Comparison of ENCODE assay signal across 2 cellular contexts in the genomic region with DNA sequence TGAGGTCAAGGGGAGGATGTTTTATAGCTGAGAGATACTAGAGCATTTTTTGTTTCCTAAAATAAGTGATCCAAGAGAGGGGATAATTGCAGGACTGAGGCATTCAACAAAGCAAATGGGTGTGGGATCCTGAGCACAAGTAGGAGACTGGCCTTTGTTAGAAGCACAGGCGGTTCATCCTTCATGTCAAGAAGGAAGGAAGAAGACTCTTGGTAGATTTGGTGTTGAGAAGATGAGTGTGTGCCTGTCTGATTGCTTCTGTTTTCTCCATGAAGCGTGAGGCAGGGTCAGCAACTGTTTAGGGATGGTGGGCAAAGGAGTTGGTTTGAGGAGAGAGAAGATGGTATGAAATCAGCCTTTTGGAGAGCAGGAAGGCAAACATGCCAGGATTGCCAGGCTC.
TF ChIP-seq lines count a peak whose summit lies in the region.

No MANE protein-coding gene starts in this region.

TF ChIP-seq in IMR-90, 13 proteins besides CTCF, POLR2A, EP300 and RAD21:
- TF ChIP-seq FOS (IDR thresholded peaks at IDR 0.05; ENCODE audit: low read depth, low read length) (no peak), SMC3 (IDR thresholded peaks at IDR 0.05; ENCODE audit: low read depth, low read length) (no peak), MAFK (IDR thresholded peaks at IDR 0.05; ENCODE audit: low read depth, low read length) (no peak), RFX5 (IDR thresholded peaks at IDR 0.05; ENCODE audit: low read depth, low read length) (no peak), BHLHE40 (IDR thresholded peaks at IDR 0.05; ENCODE audit: low read depth, low read length) (no peak), MAZ (IDR thresholded peaks at IDR 0.05; ENCODE audit: borderline replicate concordance, low read depth, low read length) (no peak), NFE2L2 (IDR thresholded peaks at IDR 0.05; ENCODE audit: low read depth, low read length) (no peak), CEBPB (IDR thresholded peaks at IDR 0.05; ENCODE audit: low read depth, low read length) (no peak), RCOR1 (IDR thresholded peaks at IDR 0.05; ENCODE audit: insufficient replicate concordance, low read length) (no peak), CHD1 (IDR thresholded peaks at IDR 0.05; ENCODE audit: low read depth, low read length) (no peak), MXI1 (IDR thresholded peaks at IDR 0.05; ENCODE audit: borderline replicate concordance, low read depth, low read length) (no peak), ELK1 (IDR thresholded peaks at IDR 0.05; ENCODE audit: borderline replicate concordance, low read depth, low read length) (no peak)
- TF ChIP-seq, protein P1, sequence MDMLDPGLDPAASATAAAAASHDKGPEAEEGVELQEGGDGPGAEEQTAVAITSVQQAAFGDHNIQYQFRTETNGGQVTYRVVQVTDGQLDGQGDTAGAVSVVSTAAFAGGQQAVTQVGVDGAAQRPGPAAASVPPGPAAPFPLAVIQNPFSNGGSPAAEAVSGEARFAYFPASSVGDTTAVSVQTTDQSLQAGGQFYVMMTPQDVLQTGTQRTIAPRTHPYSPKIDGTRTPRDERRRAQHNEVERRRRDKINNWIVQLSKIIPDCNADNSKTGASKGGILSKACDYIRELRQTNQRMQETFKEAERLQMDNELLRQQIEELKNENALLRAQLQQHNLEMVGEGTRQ (IDR thresholded peaks at IDR 0.05; ENCODE audit: low read depth, low read length) = no peak

TF ChIP-seq in GM12878, 131 proteins besides CTCF, POLR2A, EP300 and RAD21:
- TF ChIP-seq, protein P2, sequence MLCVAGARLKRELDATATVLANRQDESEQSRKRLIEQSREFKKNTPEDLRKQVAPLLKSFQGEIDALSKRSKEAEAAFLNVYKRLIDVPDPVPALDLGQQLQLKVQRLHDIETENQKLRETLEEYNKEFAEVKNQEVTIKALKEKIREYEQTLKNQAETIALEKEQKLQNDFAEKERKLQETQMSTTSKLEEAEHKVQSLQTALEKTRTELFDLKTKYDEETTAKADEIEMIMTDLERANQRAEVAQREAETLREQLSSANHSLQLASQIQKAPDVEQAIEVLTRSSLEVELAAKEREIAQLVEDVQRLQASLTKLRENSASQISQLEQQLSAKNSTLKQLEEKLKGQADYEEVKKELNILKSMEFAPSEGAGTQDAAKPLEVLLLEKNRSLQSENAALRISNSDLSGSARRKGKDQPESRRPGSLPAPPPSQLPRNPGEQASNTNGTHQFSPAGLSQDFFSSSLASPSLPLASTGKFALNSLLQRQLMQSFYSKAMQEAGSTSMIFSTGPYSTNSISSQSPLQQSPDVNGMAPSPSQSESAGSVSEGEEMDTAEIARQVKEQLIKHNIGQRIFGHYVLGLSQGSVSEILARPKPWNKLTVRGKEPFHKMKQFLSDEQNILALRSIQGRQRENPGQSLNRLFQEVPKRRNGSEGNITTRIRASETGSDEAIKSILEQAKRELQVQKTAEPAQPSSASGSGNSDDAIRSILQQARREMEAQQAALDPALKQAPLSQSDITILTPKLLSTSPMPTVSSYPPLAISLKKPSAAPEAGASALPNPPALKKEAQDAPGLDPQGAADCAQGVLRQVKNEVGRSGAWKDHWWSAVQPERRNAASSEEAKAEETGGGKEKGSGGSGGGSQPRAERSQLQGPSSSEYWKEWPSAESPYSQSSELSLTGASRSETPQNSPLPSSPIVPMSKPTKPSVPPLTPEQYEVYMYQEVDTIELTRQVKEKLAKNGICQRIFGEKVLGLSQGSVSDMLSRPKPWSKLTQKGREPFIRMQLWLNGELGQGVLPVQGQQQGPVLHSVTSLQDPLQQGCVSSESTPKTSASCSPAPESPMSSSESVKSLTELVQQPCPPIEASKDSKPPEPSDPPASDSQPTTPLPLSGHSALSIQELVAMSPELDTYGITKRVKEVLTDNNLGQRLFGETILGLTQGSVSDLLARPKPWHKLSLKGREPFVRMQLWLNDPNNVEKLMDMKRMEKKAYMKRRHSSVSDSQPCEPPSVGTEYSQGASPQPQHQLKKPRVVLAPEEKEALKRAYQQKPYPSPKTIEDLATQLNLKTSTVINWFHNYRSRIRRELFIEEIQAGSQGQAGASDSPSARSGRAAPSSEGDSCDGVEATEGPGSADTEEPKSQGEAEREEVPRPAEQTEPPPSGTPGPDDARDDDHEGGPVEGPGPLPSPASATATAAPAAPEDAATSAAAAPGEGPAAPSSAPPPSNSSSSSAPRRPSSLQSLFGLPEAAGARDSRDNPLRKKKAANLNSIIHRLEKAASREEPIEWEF (IDR thresholded peaks at IDR 0.05; ENCODE audit: insufficient replicate concordance, low read depth, low read length) = no peak
- TF ChIP-seq, protein P3, sequence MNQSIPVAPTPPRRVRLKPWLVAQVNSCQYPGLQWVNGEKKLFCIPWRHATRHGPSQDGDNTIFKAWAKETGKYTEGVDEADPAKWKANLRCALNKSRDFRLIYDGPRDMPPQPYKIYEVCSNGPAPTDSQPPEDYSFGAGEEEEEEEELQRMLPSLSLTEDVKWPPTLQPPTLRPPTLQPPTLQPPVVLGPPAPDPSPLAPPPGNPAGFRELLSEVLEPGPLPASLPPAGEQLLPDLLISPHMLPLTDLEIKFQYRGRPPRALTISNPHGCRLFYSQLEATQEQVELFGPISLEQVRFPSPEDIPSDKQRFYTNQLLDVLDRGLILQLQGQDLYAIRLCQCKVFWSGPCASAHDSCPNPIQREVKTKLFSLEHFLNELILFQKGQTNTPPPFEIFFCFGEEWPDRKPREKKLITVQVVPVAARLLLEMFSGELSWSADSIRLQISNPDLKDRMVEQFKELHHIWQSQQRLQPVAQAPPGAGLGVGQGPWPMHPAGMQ (IDR thresholded peaks at IDR 0.05; ENCODE audit: borderline replicate concordance) = no peak
- TF ChIP-seq ZBTB11 (CRISPR knock-in tag; IDR thresholded peaks at IDR 0.05) = no peak
- TF ChIP-seq BHLHE40 (IDR thresholded peaks at IDR 0.05; ENCODE audit: borderline replicate concordance in 1 of 2, low read depth in 2 of 2, low read length in 1 of 2) = no peak
- no peak for TF ChIP-seq RBBP5 (conservative IDR thresholded peaks at IDR 0.05)
- no peak for TF ChIP-seq ZNF687 (IDR thresholded peaks at IDR 0.05)
- no peak for TF ChIP-seq RFX5 (IDR thresholded peaks at IDR 0.05; ENCODE audit: low read depth, low read length)
- no peak for TF ChIP-seq ZNF622 (IDR thresholded peaks at IDR 0.05)
- TF ChIP-seq ZNF274 (IDR thresholded peaks at IDR 0.05; ENCODE audit: insufficient read depth, insufficient read length) = no peak
- TF ChIP-seq HDAC2 (IDR thresholded peaks at IDR 0.05) = no peak
- TF ChIP-seq ETV6 (conservative IDR thresholded peaks at IDR 0.05 in 1 of 2, IDR thresholded peaks at IDR 0.05 in 1 of 2; ENCODE audit: borderline replicate concordance in 1 of 2, low read depth in 1 of 2) = no peak
